Comparison of ENCODE assay signal across 8 cellular contexts in the genomic region with DNA sequence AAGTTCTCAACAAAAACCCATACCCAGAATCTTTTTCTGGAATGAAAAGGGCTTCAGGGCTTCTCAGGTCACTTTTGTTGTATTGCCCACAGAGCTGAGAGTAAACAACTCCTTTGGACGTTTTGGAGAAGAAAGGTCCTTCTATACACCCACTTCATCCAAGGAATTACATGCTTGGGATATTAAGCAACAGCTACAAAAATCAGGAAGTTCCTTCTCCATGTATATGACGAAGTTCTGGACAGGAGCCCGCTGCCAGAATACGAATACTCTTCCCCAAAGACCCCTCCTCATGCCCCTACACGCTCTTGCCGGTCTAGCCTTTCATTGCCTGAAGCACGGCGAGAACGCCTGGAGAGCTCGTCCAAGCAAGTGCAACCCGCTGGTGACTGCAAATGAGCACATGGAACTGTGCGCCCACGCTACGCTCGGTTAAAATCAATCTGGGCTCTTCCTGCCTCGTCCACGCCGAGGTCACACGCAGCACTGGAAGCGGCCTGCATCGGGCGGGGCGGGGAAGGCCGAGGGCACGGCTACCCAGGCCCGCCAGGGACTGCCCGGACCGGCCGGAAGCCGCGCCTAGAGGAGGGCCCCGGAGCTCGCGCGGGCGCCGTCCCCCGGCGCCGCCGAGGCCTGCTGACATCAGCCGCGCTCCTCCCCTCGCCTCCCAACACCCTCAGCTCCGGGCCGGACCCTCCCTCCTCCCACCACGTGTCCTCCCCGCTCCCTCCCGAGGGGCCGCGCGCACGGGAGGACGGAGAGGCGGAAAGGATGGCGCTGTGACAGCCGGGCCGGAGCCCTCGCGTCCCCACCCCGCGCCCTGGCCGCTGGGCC. TPM values are rescaled to one million over a fixed set of nuclear protein-coding genes. Genes with fewer than 3 reads are reported as not detected.
A peak's percentile ranks its signal among the peaks of the same experiment; 100 is the strongest.
DNase-seq lines count a peak whose midpoint lies in the region; ATAC-seq and TF ChIP-seq lines count a peak whose summit lies in the region.

A gene with protein sequence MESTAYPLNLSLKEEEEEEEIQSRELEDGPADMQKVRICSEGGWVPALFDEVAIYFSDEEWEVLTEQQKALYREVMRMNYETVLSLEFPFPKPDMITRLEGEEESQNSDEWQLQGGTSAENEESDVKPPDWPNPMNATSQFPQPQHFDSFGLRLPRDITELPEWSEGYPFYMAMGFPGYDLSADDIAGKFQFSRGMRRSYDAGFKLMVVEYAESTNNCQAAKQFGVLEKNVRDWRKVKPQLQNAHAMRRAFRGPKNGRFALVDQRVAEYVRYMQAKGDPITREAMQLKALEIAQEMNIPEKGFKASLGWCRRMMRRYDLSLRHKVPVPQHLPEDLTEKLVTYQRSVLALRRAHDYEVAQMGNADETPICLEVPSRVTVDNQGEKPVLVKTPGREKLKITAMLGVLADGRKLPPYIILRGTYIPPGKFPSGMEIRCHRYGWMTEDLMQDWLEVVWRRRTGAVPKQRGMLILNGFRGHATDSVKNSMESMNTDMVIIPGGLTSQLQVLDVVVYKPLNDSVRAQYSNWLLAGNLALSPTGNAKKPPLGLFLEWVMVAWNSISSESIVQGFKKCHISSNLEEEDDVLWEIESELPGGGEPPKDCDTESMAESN (plus strand): TSS at position 710 of the 834 bp plus-strand sequence. CDS start 1,482 bp downstream, outside the sequence.

- peak; percentile 95 for DNase-seq in GM13976 (ENCODE audit: low spot score)
- DNase-seq in NCI-H1436 (lab: John Stamatoyannopoulos, UW): peak; percentile 87
- peak; percentile 70 to 88 (median 74) for DNase-seq in T-helper 1 cell
- DNase-seq in adrenal gland: peak; percentile 92 to 95 (median 93)
- peak; percentile 94 to 96 (median 96) for DNase-seq in heart left ventricle
- peak; percentile 89 to 99 (median 92) for DNase-seq in posterior cingulate gyrus
- peak; percentile 87 for DNase-seq in type B pancreatic cell (ENCODE audit: extremely low spot score, unreplicated experiment)

- intact Hi-C loops in adrenal gland (cut with DNase I): no loop called here
- intact Hi-C loops in heart left ventricle (cut with DNase I): loop anchor here in 3 of 10 donors (2.0 to 5.0 kb wide), 2 partner anchors 38 kb away; a partner anchor contains a TSS
- intact Hi-C loops in posterior cingulate gyrus (cut with DNase I): loop anchor here (1.0 to 2.0 kb wide), 3 partner anchors 37 to 382 kb away; a partner anchor contains a TSS

- H3K4me1 Mint-ChIP-seq in type B pancreatic cell (ENCODE audit: unreplicated experiment): peaks cover 26% of the 10 kb centered on the region

- peak; percentile 97 for ATAC-seq in HG02840 (IDR thresholded peaks at IDR 0.05; ENCODE audit: low FRiP score, unreplicated experiment)
- ATAC-seq in heart left ventricle: peak; percentile 83 to 97 (median 96)

- in situ Hi-C loops in GM13976 (cut with MboI; ENCODE audit: low sequenced_read_pairs, unreplicated experiment): no loop called here

- H3K36me3 Mint-ChIP-seq in type B pancreatic cell: peaks cover 15% of the 10 kb centered on the region

- H3K9me3 Mint-ChIP-seq in type B pancreatic cell: no peaks in the 10 kb centered on the region

- no peaks in the 10 kb centered on the region for H3K27me3 ChIP-seq in adrenal gland
- no peaks in the 10 kb centered on the region for H3K27me3 ChIP-seq in heart left ventricle

- H3K4me3 ChIP-seq in adrenal gland (peak within 1 kb of the TSS; percentile 16 to 95 (median 36)), heart left ventricle (peak within 1 kb of the TSS; percentile 59 to 89 (median 79))

- H3K36me3 ChIP-seq in adrenal gland (replicated peaks in 1 of 2) (peaks cover 0 to 29% of the 10 kb centered on the region in 2 donors), heart left ventricle (peaks cover 2 to 32% (median 30%) of the 10 kb centered on the region in 9 donors)

- WGBS in adrenal gland, 4 donors: 0 to 1% (median 0%) methylated on average over 11 to 63 of the region's 63 CpGs
- WGBS in heart left ventricle, 4 donors: 0 to 1% (median 0%) methylated on average over 19 to 63 of the region's 63 CpGs

- H3K27ac ChIP-seq in adrenal gland (peak within 1 kb of the TSS; percentile 54 to 93 (median 87)), heart left ventricle (peak within 1 kb of the TSS; percentile 81 to 96 (median 92))

- TF ChIP-seq CTCF in GM13976 (IDR thresholded peaks at IDR 0.05; ENCODE audit: borderline replicate concordance, control extremely low read depth, extremely low read depth, insufficient read depth, missing control alignments): no peak
- peak in 2 of 6 experiments; percentile 4 to 9 for TF ChIP-seq CTCF in adrenal gland (IDR thresholded peaks at IDR 0.05)
- peak in 3 of 12 donors; percentile 8 to 12 (median 11) for TF ChIP-seq CTCF in heart left ventricle (IDR thresholded peaks at IDR 0.05)
- TF ChIP-seq CTCF in type B pancreatic cell (conservative IDR thresholded peaks at IDR 0.05): no peak

- peaks cover 8% of the 10 kb centered on the region for H3K27me3 Mint-ChIP-seq in type B pancreatic cell

- TF ChIP-seq POLR2A in adrenal gland (IDR thresholded peaks at IDR 0.05) (peak; percentile 42 to 77), heart left ventricle (IDR thresholded peaks at IDR 0.05) (peak in 1 of 2 donors; percentile 81)

- H3K27ac Mint-ChIP-seq in type B pancreatic cell: peak within 1 kb of the TSS; percentile 93

- H3K4me3 Mint-ChIP-seq in type B pancreatic cell: peak within 1 kb of the TSS; percentile 91

- H3K9me3 ChIP-seq in adrenal gland (replicated peaks in 1 of 3): no peaks in the 10 kb centered on the region
- no peaks in the 10 kb centered on the region for H3K9me3 ChIP-seq in heart left ventricle

- peaks cover 24 to 35% of the 10 kb centered on the region in 2 donors for H3K4me1 ChIP-seq in adrenal gland (replicated peaks in 1 of 2)
- H3K4me1 ChIP-seq in heart left ventricle: peaks cover 4 to 53% (median 48%) of the 10 kb centered on the region in 12 donors

RNA-seq across cellular contexts. Expression of the gene that starts here (rescaled TPM):
- total RNA-seq in adrenal gland (10 to 100 TPM; 11.0 to 31.1 (median 24.4) TPM), heart left ventricle (10 to 100 TPM; 12.1 to 20.8 (median 16.6) TPM), type B pancreatic cell (ENCODE audit: low replicate concordance) (40.7 and 41.0 TPM in 2 replicates)
- polyA plus RNA-seq in adrenal gland (10 to 100 TPM in 1 of 3 donors, 1 to 10 TPM in 2; 7.3 to 12.9 (median 9.6) TPM), heart left ventricle (1 to 10 TPM; 6.0 to 9.9 TPM)

Comparison
In these comparisons a context has a peak if more than half of its experiments do, and no peak if none do; other contexts are left out.
1. Peak in every context shown above with its lines: DNase-seq, ATAC-seq, H3K4me3 ChIP-seq and H3K27ac ChIP-seq.